Comparison of ENCODE assay signal across 8 cellular contexts in genomic region chr18:76875390-76876330, GRCh38. TPM values are rescaled to one million over a fixed set of nuclear protein-coding genes. Genes with fewer than 3 reads are reported as not detected.
A peak's percentile ranks its signal among the peaks of the same experiment; 100 is the strongest.
DNase-seq lines count a peak whose midpoint lies in the region; ATAC-seq and TF ChIP-seq lines count a peak whose summit lies in the region.

No MANE protein-coding gene starts in this region.

- H3K4me3 ChIP-seq in lung: no peak overlapping the region

- ATAC-seq in lung (ENCODE audit: insufficient read depth, low FRiP score) (peak; percentile 75), HG03097 (IDR thresholded peaks at IDR 0.05; ENCODE audit: low FRiP score, unreplicated experiment) (no peak)

- peak; percentile 66 for DNase-seq in Ammon's horn (ENCODE audit: low spot score)
- DNase-seq in GM13977 (ENCODE audit: low spot score): peak; percentile 48
- DNase-seq in HUDEP-2 (lab: John Stamatoyannopoulos, UW; ENCODE audit: unreplicated experiment in 76 of 76): peak in 40 of 76 experiments; percentile 1 to 66 (median 38)
- no peak for DNase-seq in RWPE1 (ENCODE audit: low spot score)
- peak; percentile 55 for DNase-seq in cerebellar cortex (ENCODE audit: low spot score)
- DNase-seq in lung (ENCODE audit: low spot score): peak; percentile 46
- no peak for DNase-seq in type B pancreatic cell (ENCODE audit: extremely low spot score, unreplicated experiment)

- WGBS in lung, 2 donors: 70 to 78% methylated on average over 14 of the region's 14 CpGs

- TF ChIP-seq CTCF in GM13977 (IDR thresholded peaks at IDR 0.05; ENCODE audit: extremely low read depth, insufficient read depth, missing control alignments) (peak; percentile 75), RWPE1 (conservative IDR thresholded peaks at IDR 0.05; ENCODE audit: low read depth) (peak; percentile 54), lung (IDR thresholded peaks at IDR 0.05; ENCODE audit: control extremely low read depth, extremely low read depth) (peak; percentile 43), type B pancreatic cell (conservative IDR thresholded peaks at IDR 0.05) (peak; percentile 86)

- H3K36me3 Mint-ChIP-seq in type B pancreatic cell: peaks cover 17% of the 10 kb centered on the region

- no peaks in the 10 kb centered on the region for H3K27me3 ChIP-seq in lung (ENCODE audit: control insufficient read depth, insufficient read depth)

- POLR2A ChIA-PET in RWPE1 (lab: Yijun Ruan, JAX; ENCODE audit: low non-redundant PET): no interaction called here

- no peaks in the 10 kb centered on the region for H3K4me1 ChIP-seq in lung (ENCODE audit: control insufficient read depth in 2 of 2, insufficient read depth in 2 of 2, low read length in 2 of 2)

- H3K4me1 Mint-ChIP-seq in type B pancreatic cell (ENCODE audit: unreplicated experiment): peaks cover 14% of the 10 kb centered on the region

- H3K36me3 ChIP-seq in lung (ENCODE audit: control insufficient read depth in 2 of 2, insufficient read depth in 2 of 2, low read length in 2 of 2): peaks cover 2 to 22% of the 10 kb centered on the region in 2 donors

- no peaks in the 10 kb centered on the region for H3K9me3 ChIP-seq in lung (ENCODE audit: control insufficient read depth in 2 of 2, insufficient read depth in 1 of 2, low read length in 1 of 2)

- no peaks in the 10 kb centered on the region for H3K9me3 Mint-ChIP-seq in type B pancreatic cell

- peak overlapping the region; percentile 58 for H3K27ac Mint-ChIP-seq in type B pancreatic cell

- CTCF ChIA-PET in RWPE1 (lab: Yijun Ruan, JAX): no interaction called here

- no peaks in the 10 kb centered on the region for H3K27me3 Mint-ChIP-seq in type B pancreatic cell

- in situ Hi-C loops in GM13977 (cut with MboI; ENCODE audit: low pct_unique_long_range_greater_than_20kb, low sequenced_read_pairs, unreplicated experiment): no loop called here

- H3K27ac ChIP-seq in RWPE1: no peak overlapping the region
- no peak overlapping the region for H3K27ac ChIP-seq in lung (ENCODE audit: low read depth in 1 of 2, low read length in 1 of 2)

- H3K4me3 Mint-ChIP-seq in type B pancreatic cell: no peak overlapping the region

RNA-seq across cellular contexts. Expression of gene ZNF236, which starts 53.3 kb away (rescaled TPM):
- total RNA-seq in lung: 10 to 100 TPM; 15.1 to 23.1 TPM
- polyA plus RNA-seq in lung: 1 to 10 TPM; 2.4 to 2.5 TPM
- 14.3 and 20.2 TPM in 2 replicates for total RNA-seq in type B pancreatic cell (ENCODE audit: low replicate concordance)

Comparison
In these comparisons a context has a peak if more than half of its experiments do, and no peak if none do; other contexts are left out.
1. DNase-seq: peak in Ammon's horn (single experiment), GM13977 (single experiment), HUDEP-2 (40 of 76), cerebellar cortex (single experiment) and lung (single experiment); none in RWPE1 (single experiment) and type B pancreatic cell (single experiment).
2. Peak in every context shown above with its lines, with median percentiles within 50 percentile points of each other: CTCF ChIP-seq.